Comparison of ENCODE assay signal across 1 cellular context in genomic region chr11:9092085-9092484, GRCh38.
TF ChIP-seq lines count a peak whose summit lies in the region.

No MANE protein-coding gene starts in this region.

TF ChIP-seq in HepG2, 621 proteins besides CTCF, POLR2A, EP300 and RAD21 (continued from another document):
- TF ChIP-seq SKIL (CRISPR knock-in tag; IDR thresholded peaks at IDR 0.05; ENCODE audit: borderline replicate concordance) (no peak), TBP (CRISPR knock-in tag; IDR thresholded peaks at IDR 0.05) (no peak)
